In the genomic region with DNA sequence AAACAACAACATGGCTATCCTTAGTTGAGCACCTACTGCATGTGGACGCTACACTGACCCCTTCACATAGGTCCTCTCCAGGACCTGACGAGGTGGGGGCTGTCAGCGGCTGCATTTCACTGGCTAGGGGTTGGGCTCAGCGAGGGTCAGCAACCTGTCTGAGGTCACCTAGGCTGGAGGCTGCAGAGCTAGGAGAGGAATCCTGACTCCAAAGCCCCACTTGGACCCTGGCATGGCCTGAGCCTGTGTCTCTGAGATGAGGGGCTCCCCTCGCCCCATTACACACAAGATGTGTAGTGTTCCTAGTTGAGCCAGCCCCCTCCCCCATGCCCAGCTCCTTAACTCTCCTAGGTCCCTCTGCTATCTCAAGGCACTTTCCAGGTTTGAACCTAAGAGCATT, we compare ENCODE assay signal across 1 cellular context.
TF ChIP-seq lines count a peak whose summit lies in the region.

No MANE protein-coding gene starts in this region.

TF ChIP-seq in GM23338, 12 proteins besides CTCF, POLR2A, EP300 and RAD21 (continued from another document):
- TF ChIP-seq ZNF462 (CRISPR knock-in tag; IDR thresholded peaks at IDR 0.05) (no peak), STAT1 (IDR thresholded peaks at IDR 0.05; ENCODE audit: unreplicated experiment) (no peak), ZNF114 (CRISPR knock-in tag; IDR thresholded peaks at IDR 0.05) (no peak), EZH2 (IDR thresholded peaks at IDR 0.05; ENCODE audit: low read depth, unreplicated experiment) (no peak), ZNF331 (CRISPR knock-in tag; IDR thresholded peaks at IDR 0.05; ENCODE audit: low read depth) (no peak), REST (IDR thresholded peaks at IDR 0.05; ENCODE audit: unreplicated experiment) (no peak), CREB1 (CRISPR knock-in tag; IDR thresholded peaks at IDR 0.05; ENCODE audit: low read depth) (no peak), NANOG (IDR thresholded peaks at IDR 0.05; ENCODE audit: borderline replicate concordance) (no peak), EZH2phosphoT487 (IDR thresholded peaks at IDR 0.05; ENCODE audit: unreplicated experiment) (no peak)
